1 cellular context compared by ENCODE assay signal in the genomic region with DNA sequence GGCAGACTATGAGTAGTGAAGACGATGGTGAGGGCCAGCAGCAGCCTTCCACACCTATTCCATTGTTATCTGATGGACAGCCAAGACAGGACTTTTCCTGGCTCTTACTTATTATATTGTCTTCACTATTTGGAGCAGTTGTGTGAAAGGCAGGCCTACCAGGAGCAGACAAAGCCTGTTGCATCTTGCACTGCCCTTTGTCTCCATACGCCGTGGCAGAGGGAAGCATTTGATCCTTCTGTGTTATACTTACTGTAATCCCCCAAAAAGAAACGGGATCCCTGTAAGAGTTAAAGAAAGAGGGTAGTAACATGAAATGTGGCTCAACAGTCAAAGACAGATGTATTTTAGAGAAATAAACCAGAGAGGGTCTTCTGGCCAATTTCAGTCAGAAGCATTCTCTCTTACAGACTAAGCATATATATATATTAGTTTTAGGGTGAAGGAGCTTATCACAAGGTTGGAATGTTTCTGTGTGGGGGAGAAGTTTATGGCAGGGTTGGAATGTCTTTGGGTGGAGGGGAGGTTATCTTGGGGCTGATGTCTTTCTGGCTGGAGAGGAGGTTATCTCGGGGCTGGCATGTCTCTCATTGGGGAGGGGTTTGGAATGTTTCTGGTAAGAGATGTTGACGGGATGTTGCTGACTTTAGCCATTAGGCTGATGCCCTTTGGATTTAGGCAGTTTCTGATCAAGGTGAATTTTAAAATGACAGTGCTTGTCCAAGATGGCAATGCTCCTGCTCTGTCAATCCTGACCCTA.
TF ChIP-seq lines count a peak whose summit lies in the region.

No MANE protein-coding gene starts in this region.

TF ChIP-seq in H1, 55 proteins besides CTCF, POLR2A, EP300 and RAD21:
- TF ChIP-seq, protein P1, sequence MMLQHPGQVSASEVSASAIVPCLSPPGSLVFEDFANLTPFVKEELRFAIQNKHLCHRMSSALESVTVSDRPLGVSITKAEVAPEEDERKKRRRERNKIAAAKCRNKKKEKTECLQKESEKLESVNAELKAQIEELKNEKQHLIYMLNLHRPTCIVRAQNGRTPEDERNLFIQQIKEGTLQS (IDR thresholded peaks at IDR 0.05; ENCODE audit: insufficient read depth, low read depth, low read length), result no peak
- TF ChIP-seq SIX5 (IDR thresholded peaks at IDR 0.05; ENCODE audit: low read depth, low read length), result no peak
- no peak for TF ChIP-seq RXRA (IDR thresholded peaks at IDR 0.05; ENCODE audit: insufficient read depth, low read depth, low read length)
- no peak for TF ChIP-seq FOSL1 (IDR thresholded peaks at IDR 0.05; ENCODE audit: insufficient read depth, low read depth, low read length)
- TF ChIP-seq SRF (IDR thresholded peaks at IDR 0.05; ENCODE audit: low read depth, low read length), result no peak
- no peak for TF ChIP-seq TCF12 (IDR thresholded peaks at IDR 0.05; ENCODE audit: low read depth, low read length)
- TF ChIP-seq, protein P2, sequence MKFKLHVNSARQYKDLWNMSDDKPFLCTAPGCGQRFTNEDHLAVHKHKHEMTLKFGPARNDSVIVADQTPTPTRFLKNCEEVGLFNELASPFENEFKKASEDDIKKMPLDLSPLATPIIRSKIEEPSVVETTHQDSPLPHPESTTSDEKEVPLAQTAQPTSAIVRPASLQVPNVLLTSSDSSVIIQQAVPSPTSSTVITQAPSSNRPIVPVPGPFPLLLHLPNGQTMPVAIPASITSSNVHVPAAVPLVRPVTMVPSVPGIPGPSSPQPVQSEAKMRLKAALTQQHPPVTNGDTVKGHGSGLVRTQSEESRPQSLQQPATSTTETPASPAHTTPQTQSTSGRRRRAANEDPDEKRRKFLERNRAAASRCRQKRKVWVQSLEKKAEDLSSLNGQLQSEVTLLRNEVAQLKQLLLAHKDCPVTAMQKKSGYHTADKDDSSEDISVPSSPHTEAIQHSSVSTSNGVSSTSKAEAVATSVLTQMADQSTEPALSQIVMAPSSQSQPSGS (IDR thresholded peaks at IDR 0.05; ENCODE audit: low read length), result no peak
- TF ChIP-seq TAF7 (optimal IDR thresholded peaks at IDR 0.05; ENCODE audit: borderline replicate concordance, low read depth, low read length), result no peak
- TF ChIP-seq HDAC6 (IDR thresholded peaks at IDR 0.05; ENCODE audit: low read depth, low read length), result no peak
- TF ChIP-seq CHD2 (IDR thresholded peaks at IDR 0.05; ENCODE audit: low read length), result no peak
- no peak for TF ChIP-seq MAFK (IDR thresholded peaks at IDR 0.05; ENCODE audit: low read depth, low read length)
- no peak for TF ChIP-seq KDM1A (IDR thresholded peaks at IDR 0.05; ENCODE audit: borderline replicate concordance, low read length)
